Comparison of ENCODE assay signal across 1 cellular context in genomic region chr7:143325215-143325614, GRCh38.
TF ChIP-seq lines count a peak whose summit lies in the region.

No MANE protein-coding gene starts in this region.

TF ChIP-seq in HepG2, 621 proteins besides CTCF, POLR2A, EP300 and RAD21:
- TF ChIP-seq MBNL3 (CRISPR knock-in tag; conservative IDR thresholded peaks at IDR 0.05): no peak
- TF ChIP-seq ZBTB8A (CRISPR knock-in tag; IDR thresholded peaks at IDR 0.05; ENCODE audit: borderline replicate concordance, low read depth): no peak
- TF ChIP-seq FOXA3 (CRISPR knock-in tag; IDR thresholded peaks at IDR 0.05): 0 out of 2 replicates have a peak, but pooled peaks have one; percentile 9
- TF ChIP-seq RNF2 (conservative IDR thresholded peaks at IDR 0.05; ENCODE audit: low read depth): no peak
